Comparison of ENCODE assay signal across 15 cellular contexts in genomic region chr4:148926861-148927260, GRCh38.
DNase-seq lines count a peak whose midpoint lies in the region; ATAC-seq and TF ChIP-seq lines count a peak whose summit lies in the region.
"Had no signal": no experiment of that assay in that cellular context is flagged by ENCODE, and none has a peak within 500 bp of the region (broad histone marks: within the 10 kb centered on the region; RNA-seq: fewer than 3 reads in every experiment).

No MANE protein-coding gene starts in this region.

- in situ Hi-C loops in mammary epithelial cell (cut with MboI; ENCODE audit: low sequenced_read_pairs in 2 of 2), result no loop called here

- H3K27me3 ChIP-seq in mammary epithelial cell (ENCODE audit: insufficient read depth, low read length), result no peaks in the 10 kb centered on the region
- H3K27me3 ChIP-seq: adrenal gland; BLaER1 treated with 17β-estradiol and CSF1 and Interleukin-3, amounts not matched to agents 10 nM and 100 nM; sigmoid colon; upper lobe of left lung had no signal

- no peak for ATAC-seq in stimulated activated effector memory CD8-positive, alpha-beta T cell treated with anti-CD3 and anti-CD28 coated beads, Interleukin-12 subunit alpha, Interleukin-12 subunit beta, amount 100 ng/mL, for 72 hours
- ATAC-seq: GM23338 had no signal

- DNase-seq in AG10803 (ENCODE audit: low read depth) (peak; percentile 14), NCI-H1105 treated with DMSO at 0.1 percent for 48 hours (lab: John Stamatoyannopoulos, UW) (peak; percentile 42), mammary epithelial cell (peak; percentile 8), kidney tubule cell (ENCODE audit: low spot score) (peak; percentile 76), SKM-1 treated with dmso at 0.1 percent for 144 hours (lab: John Stamatoyannopoulos, UW; ENCODE audit: unreplicated experiment) (no peak), HEK293T (ENCODE audit: extremely low spot score) (no peak), NCI-H1436 treated with DMSO at 0.1 percent for 48 hours (lab: John Stamatoyannopoulos, UW) (no peak)
- DNase-seq in stimulated activated effector memory CD8-positive, alpha-beta T cell treated with anti-CD3 and anti-CD28 coated beads, Interleukin-12 subunit alpha, Interleukin-12 subunit beta, amount 100 ng/mL, for 72 hours (ENCODE audit: low spot score in 2 of 2), result no peak
- DNase-seq: activated CD8-positive, alpha-beta memory T cell treated with anti-CD3 and anti-CD28 coated beads, Interleukin-2, amount 50 U/mL, for 48 hours; NCI-H2029 treated with DMSO at 0.1 percent for 48 hours; sigmoid colon had no signal

- H3K9ac ChIP-seq in mammary epithelial cell (ENCODE audit: insufficient read depth, low read length), result no peak overlapping the region
- H3K9ac ChIP-seq: BLaER1 treated with 17β-estradiol and CSF1 and Interleukin-3, amounts not matched to agents 10 nM and 100 nM had no signal

- H3K27ac ChIP-seq in mammary epithelial cell (ENCODE audit: insufficient read depth, low read depth, low read length), result no peak overlapping the region
- H3K27ac ChIP-seq: adrenal gland; BLaER1 treated with 17β-estradiol and CSF1 and Interleukin-3, amounts not matched to agents 10 nM and 100 nM; sigmoid colon; upper lobe of left lung had no signal

- POLR2A ChIA-PET in HEK293T (lab: Yijun Ruan, JAX), result no interaction called here

- H3K36me3 ChIP-seq in mammary epithelial cell (ENCODE audit: insufficient read depth, low read length), result no peaks in the 10 kb centered on the region
- H3K36me3 ChIP-seq: adrenal gland; BLaER1 treated with 17β-estradiol and CSF1 and Interleukin-3, amounts not matched to agents 10 nM and 100 nM; sigmoid colon; upper lobe of left lung had no signal

- 57% methylated on average over 1 of the region's 1 CpG for WGBS in mammary epithelial cell (ENCODE audit: low coverage, missing lambda C conversion rate)

- H3K4me2 ChIP-seq in mammary epithelial cell (ENCODE audit: insufficient read depth, low read depth, low read length), result no peak overlapping the region
- H3K4me2 ChIP-seq: BLaER1 treated with 17β-estradiol and CSF1 and Interleukin-3, amounts not matched to agents 10 nM and 100 nM; GM23338 had no signal

- CTCF ChIA-PET in mammary epithelial cell (lab: Charles Lee; ENCODE audit: low non-redundant PET) (no interaction called here), HEK293T (lab: Yijun Ruan, JAX) (no interaction called here)

- H3K79me2 ChIP-seq in mammary epithelial cell (ENCODE audit: insufficient read depth, low read length), result no peaks in the 10 kb centered on the region

- intact Hi-C loops in mammary epithelial cell (cut with micrococcal nuclease), result no loop called here

- dilution Hi-C loops in mammary epithelial cell (cut with HindIII; ENCODE audit: low sequenced_read_pairs), result no loop called here

- no peak overlapping the region for H2AFZ ChIP-seq in mammary epithelial cell (ENCODE audit: low read depth, low read length)
- H2AFZ ChIP-seq: GM23338 had no signal

- no peaks in the 10 kb centered on the region for H3K36me3 Mint-ChIP-seq in stimulated activated effector memory CD8-positive, alpha-beta T cell treated with anti-CD3 and anti-CD28 coated beads, Interleukin-12 subunit alpha, Interleukin-12 subunit beta, amount 100 ng/mL, for 72 hours

- no peaks in the 10 kb centered on the region for H4K20me1 ChIP-seq in mammary epithelial cell (ENCODE audit: insufficient read depth, low read length)
- H4K20me1 ChIP-seq: BLaER1 treated with 17β-estradiol and CSF1 and Interleukin-3, amounts not matched to agents 10 nM and 100 nM had no signal

- no peaks in the 10 kb centered on the region for H3K4me1 ChIP-seq in mammary epithelial cell (ENCODE audit: insufficient read depth, low read length)
- H3K4me1 ChIP-seq: adrenal gland; BLaER1 treated with 17β-estradiol and CSF1 and Interleukin-3, amounts not matched to agents 10 nM and 100 nM; upper lobe of left lung had no signal

- no peak overlapping the region for H3K27ac Mint-ChIP-seq in stimulated activated effector memory CD8-positive, alpha-beta T cell treated with anti-CD3 and anti-CD28 coated beads, Interleukin-12 subunit alpha, Interleukin-12 subunit beta, amount 100 ng/mL, for 72 hours
- H3K27ac Mint-ChIP-seq: GM23338 had no signal

- peaks cover 22% of the 10 kb centered on the region for H3K9me3 Mint-ChIP-seq in stimulated activated effector memory CD8-positive, alpha-beta T cell treated with anti-CD3 and anti-CD28 coated beads, Interleukin-12 subunit alpha, Interleukin-12 subunit beta, amount 100 ng/mL, for 72 hours

- H3K4me3 ChIP-seq in AG10803 (ENCODE audit: low read length) (no peak overlapping the region), mammary epithelial cell (replicated peaks in 1 of 3; ENCODE audit: insufficient read depth in 1 of 3, low read depth in 2 of 3, low read length in 3 of 3) (no peak overlapping the region)
- H3K4me3 ChIP-seq: adrenal gland; BLaER1 treated with 17β-estradiol and CSF1 and Interleukin-3, amounts not matched to agents 10 nM and 100 nM; GM23338; sigmoid colon; upper lobe of left lung had no signal

- BruUV-seq in mammary epithelial cell (replicated peaks; lab: Mats Ljungman, UMichigan), result no TSS peak

- no peaks in the 10 kb centered on the region for H3K9me3 ChIP-seq in mammary epithelial cell (replicated peaks; ENCODE audit: insufficient read depth, low read length)
- H3K9me3 ChIP-seq: adrenal gland, sigmoid colon had no signal

- no peak overlapping the region for H3K4me3 Mint-ChIP-seq in stimulated activated effector memory CD8-positive, alpha-beta T cell treated with anti-CD3 and anti-CD28 coated beads, Interleukin-12 subunit alpha, Interleukin-12 subunit beta, amount 100 ng/mL, for 72 hours
- H3K4me3 Mint-ChIP-seq: GM23338 had no signal

- H3K4me1 Mint-ChIP-seq in stimulated activated effector memory CD8-positive, alpha-beta T cell treated with anti-CD3 and anti-CD28 coated beads, Interleukin-12 subunit alpha, Interleukin-12 subunit beta, amount 100 ng/mL, for 72 hours, result no peaks in the 10 kb centered on the region
- H3K4me1 Mint-ChIP-seq: GM23338 had no signal

- no peak for TF ChIP-seq CTCF in AG10803 (conservative IDR thresholded peaks at IDR 0.05; ENCODE audit: low read length)
- TF ChIP-seq CTCF in mammary epithelial cell (conservative IDR thresholded peaks at IDR 0.05 in 1 of 2, IDR thresholded peaks at IDR 0.05 in 1 of 2; ENCODE audit: extremely low read depth in 1 of 2, insufficient read depth in 1 of 2, low read depth in 1 of 2, low read length in 2 of 2), result no peak

TF ChIP-seq in HEK293T, 16 proteins besides CTCF, POLR2A, EP300 and RAD21:
- TF ChIP-seq HDGF (IDR thresholded peaks at IDR 0.05; ENCODE audit: borderline replicate concordance) (no peak), TARDBP (IDR thresholded peaks at IDR 0.05) (no peak), BHLHE40 (IDR thresholded peaks at IDR 0.05; ENCODE audit: borderline replicate concordance) (no peak)

Comparison
In these comparisons a context has a peak if more than half of its experiments do, and no peak if none do; other contexts are left out.
1. DNase-seq: peak in AG10803 (single experiment), NCI-H1105 treated with DMSO at 0.1 percent for 48 hours (single experiment), mammary epithelial cell (single experiment) and kidney tubule cell (single experiment); none in SKM-1 treated with dmso at 0.1 percent for 144 hours (single experiment), stimulated activated effector memory CD8-positive, alpha-beta T cell treated with anti-CD3 and anti-CD28 coated beads, Interleukin-12 subunit alpha, Interleukin-12 subunit beta, amount 100 ng/mL, for 72 hours (0 of 2), HEK293T (single experiment) and NCI-H1436 treated with DMSO at 0.1 percent for 48 hours (single experiment).